9 cellular contexts compared by ENCODE assay signal in the genomic region with DNA sequence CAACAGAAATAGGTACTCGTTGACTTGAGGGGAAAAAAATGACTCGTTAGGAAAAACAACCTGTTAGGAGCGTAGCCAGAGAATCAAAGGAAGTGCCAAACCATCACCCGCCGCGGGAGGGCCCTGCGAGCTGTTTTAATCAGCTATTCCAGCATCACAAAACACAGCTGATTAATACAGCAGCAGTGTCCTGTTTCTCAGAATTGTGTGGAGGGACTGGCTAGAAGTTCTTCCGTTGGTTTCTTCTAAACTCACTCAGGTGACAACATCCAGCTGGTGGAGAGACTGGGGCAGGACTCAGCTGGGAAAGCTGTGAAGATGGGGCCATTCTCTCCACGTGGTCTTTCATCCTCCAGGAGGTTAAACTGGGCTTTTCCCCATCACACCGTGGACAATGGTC. TPM values are rescaled to one million over a fixed set of nuclear protein-coding genes. Genes with fewer than 3 reads are reported as not detected.
DNase-seq lines count a peak whose midpoint lies in the region; ATAC-seq and TF ChIP-seq lines count a peak whose summit lies in the region.
"Had no signal": no experiment of that assay in that cellular context is flagged by ENCODE, and none has a peak within 500 bp of the region (broad histone marks: within the 10 kb centered on the region; RNA-seq: fewer than 3 reads in every experiment).

No MANE protein-coding gene starts in this region.

- no peaks in the 10 kb centered on the region for H4K20me1 ChIP-seq in SK-N-SH (ENCODE audit: insufficient read depth)

- no peak overlapping the region for H3K4me2 ChIP-seq in SK-N-SH

- POLR2A ChIA-PET in SK-N-SH (lab: Yijun Ruan, JAX) = interaction anchor here (0.5 to 0.7 kb wide), 2 partner anchors 20 to 29 kb away, joined by 3 to 5 read pairs; no protein-coding TSS in a partner anchor

- H3K9ac ChIP-seq in SK-N-SH = no peak overlapping the region

- DNase-seq in AG20443 (ENCODE audit: low spot score) (peak; percentile 58), EL (peak; percentile 47), OCI-M1 (lab: John Stamatoyannopoulos, UW) (peak; percentile 44), fibroblast of villous mesenchyme (ENCODE audit: low read depth) (no peak), SK-N-SH (no peak), progenitor cell of endocrine pancreas (ENCODE audit: low spot score, unreplicated experiment) (no peak)
- DNase-seq: activated T-cell treated with anti-CD3 and anti-CD28 coated beads, Interleukin-2, amount 50 U/mL, for 24 hours; DMS79 treated with DMSO at 0.1 percent for 48 hours had no signal

- no peak overlapping the region for H3K4me3 ChIP-seq in fibroblast of villous mesenchyme (ENCODE audit: low read depth, low read length)
- no peak overlapping the region for H3K4me3 ChIP-seq in SK-N-SH (ENCODE audit: low read depth in 2 of 2, low read length in 1 of 2)

- ATAC-seq in HG02970 (IDR thresholded peaks at IDR 0.05; ENCODE audit: low FRiP score, unreplicated experiment) = no peak

- H3K9me3 Mint-ChIP-seq in progenitor cell of endocrine pancreas (ENCODE audit: low read depth) = no peaks in the 10 kb centered on the region
- H3K9me3 Mint-ChIP-seq: activated T-cell treated with anti-CD3 and anti-CD28 coated beads, Interleukin-2, amount 50 U/mL, for 24 hours had no signal

- H2AFZ ChIP-seq in SK-N-SH (ENCODE audit: low read depth) = no peak overlapping the region

- WGBS in SK-N-SH (ENCODE audit: low lambda C conversion rate) = 76% methylated on average over 10 of the region's 10 CpGs

- H3K4me1 ChIP-seq in SK-N-SH (ENCODE audit: control insufficient read depth in 1 of 2, insufficient read depth in 2 of 2, low read depth in 1 of 2, low read length in 1 of 2) = no peaks in the 10 kb centered on the region

- H3K27ac ChIP-seq in SK-N-SH (ENCODE audit: low read depth in 2 of 2, low read length in 1 of 2) = no peak overlapping the region

- H3K79me2 ChIP-seq in SK-N-SH (ENCODE audit: insufficient read depth) = no peaks in the 10 kb centered on the region

- CTCF ChIA-PET in SK-N-SH (lab: Yijun Ruan, JAX) = interaction anchor here (0.7 to 2.3 kb wide), 7 partner anchors 9 to 180 kb away, joined by 3 to 11 read pairs (median 4); no protein-coding TSS in a partner anchor

- no peaks in the 10 kb centered on the region for H3F3A ChIP-seq in SK-N-SH (replicated peaks; ENCODE audit: insufficient read depth)

- no peaks in the 10 kb centered on the region for H3K9me2 ChIP-seq in SK-N-SH

- no peak overlapping the region for H3K27ac Mint-ChIP-seq in progenitor cell of endocrine pancreas
- H3K27ac Mint-ChIP-seq: activated T-cell treated with anti-CD3 and anti-CD28 coated beads, Interleukin-2, amount 50 U/mL, for 24 hours had no signal

- H3K4me1 Mint-ChIP-seq in progenitor cell of endocrine pancreas (ENCODE audit: low read depth) = peaks cover 7% of the 10 kb centered on the region

- peaks cover 13% of the 10 kb centered on the region for H3K27me3 Mint-ChIP-seq in progenitor cell of endocrine pancreas
- H3K27me3 Mint-ChIP-seq: activated T-cell treated with anti-CD3 and anti-CD28 coated beads, Interleukin-2, amount 50 U/mL, for 24 hours had no signal

- H3K36me3 Mint-ChIP-seq in progenitor cell of endocrine pancreas (ENCODE audit: insufficient read depth) = no peaks in the 10 kb centered on the region

- no peak for TF ChIP-seq RAD21 in SK-N-SH (IDR thresholded peaks at IDR 0.05; ENCODE audit: low read length)

- no peaks in the 10 kb centered on the region for H3K36me3 ChIP-seq in SK-N-SH (replicated peaks in 1 of 2; ENCODE audit: control insufficient read depth in 1 of 2, insufficient read depth in 2 of 2, low read length in 1 of 2)

- no peak for TF ChIP-seq EP300 in SK-N-SH (IDR thresholded peaks at IDR 0.05; ENCODE audit: borderline replicate concordance in 1 of 2, low read depth in 1 of 2, low read length in 1 of 2)

- no peaks in the 10 kb centered on the region for H3K27me3 ChIP-seq in SK-N-SH (ENCODE audit: insufficient read depth)

- H3K9me3 ChIP-seq in SK-N-SH = no peaks in the 10 kb centered on the region

- TF ChIP-seq CTCF in fibroblast of villous mesenchyme (IDR thresholded peaks at IDR 0.05; ENCODE audit: insufficient read depth, low read depth, low read length) (peak; percentile 44), SK-N-SH (IDR thresholded peaks at IDR 0.05) (no peak), progenitor cell of endocrine pancreas (IDR thresholded peaks at IDR 0.05; ENCODE audit: unreplicated experiment) (no peak)

- no peak overlapping the region for H3K4me3 Mint-ChIP-seq in progenitor cell of endocrine pancreas (ENCODE audit: low read depth)
- H3K4me3 Mint-ChIP-seq: activated T-cell treated with anti-CD3 and anti-CD28 coated beads, Interleukin-2, amount 50 U/mL, for 24 hours had no signal

TF ChIP-seq in SK-N-SH, 30 proteins besides CTCF, POLR2A, EP300 and RAD21 (continues in another document):
- no peak for TF ChIP-seq NRF1 (IDR thresholded peaks at IDR 0.05; ENCODE audit: low read depth, low read length)
- no peak for TF ChIP-seq GABPA (IDR thresholded peaks at IDR 0.05; ENCODE audit: low read depth)
- TF ChIP-seq TCF12 (IDR thresholded peaks at IDR 0.05) = no peak
- no peak for TF ChIP-seq RXRA (IDR thresholded peaks at IDR 0.05; ENCODE audit: borderline replicate concordance, low read depth)
- no peak for TF ChIP-seq ELF1 (IDR thresholded peaks at IDR 0.05)
- TF ChIP-seq, protein P1, sequence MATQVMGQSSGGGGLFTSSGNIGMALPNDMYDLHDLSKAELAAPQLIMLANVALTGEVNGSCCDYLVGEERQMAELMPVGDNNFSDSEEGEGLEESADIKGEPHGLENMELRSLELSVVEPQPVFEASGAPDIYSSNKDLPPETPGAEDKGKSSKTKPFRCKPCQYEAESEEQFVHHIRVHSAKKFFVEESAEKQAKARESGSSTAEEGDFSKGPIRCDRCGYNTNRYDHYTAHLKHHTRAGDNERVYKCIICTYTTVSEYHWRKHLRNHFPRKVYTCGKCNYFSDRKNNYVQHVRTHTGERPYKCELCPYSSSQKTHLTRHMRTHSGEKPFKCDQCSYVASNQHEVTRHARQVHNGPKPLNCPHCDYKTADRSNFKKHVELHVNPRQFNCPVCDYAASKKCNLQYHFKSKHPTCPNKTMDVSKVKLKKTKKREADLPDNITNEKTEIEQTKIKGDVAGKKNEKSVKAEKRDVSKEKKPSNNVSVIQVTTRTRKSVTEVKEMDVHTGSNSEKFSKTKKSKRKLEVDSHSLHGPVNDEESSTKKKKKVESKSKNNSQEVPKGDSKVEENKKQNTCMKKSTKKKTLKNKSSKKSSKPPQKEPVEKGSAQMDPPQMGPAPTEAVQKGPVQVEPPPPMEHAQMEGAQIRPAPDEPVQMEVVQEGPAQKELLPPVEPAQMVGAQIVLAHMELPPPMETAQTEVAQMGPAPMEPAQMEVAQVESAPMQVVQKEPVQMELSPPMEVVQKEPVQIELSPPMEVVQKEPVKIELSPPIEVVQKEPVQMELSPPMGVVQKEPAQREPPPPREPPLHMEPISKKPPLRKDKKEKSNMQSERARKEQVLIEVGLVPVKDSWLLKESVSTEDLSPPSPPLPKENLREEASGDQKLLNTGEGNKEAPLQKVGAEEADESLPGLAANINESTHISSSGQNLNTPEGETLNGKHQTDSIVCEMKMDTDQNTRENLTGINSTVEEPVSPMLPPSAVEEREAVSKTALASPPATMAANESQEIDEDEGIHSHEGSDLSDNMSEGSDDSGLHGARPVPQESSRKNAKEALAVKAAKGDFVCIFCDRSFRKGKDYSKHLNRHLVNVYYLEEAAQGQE (IDR thresholded peaks at IDR 0.05; ENCODE audit: low read depth, low read length) = no peak
- TF ChIP-seq SMC3 (IDR thresholded peaks at IDR 0.05; ENCODE audit: low read depth, low read length) = no peak
- TF ChIP-seq, protein P2, sequence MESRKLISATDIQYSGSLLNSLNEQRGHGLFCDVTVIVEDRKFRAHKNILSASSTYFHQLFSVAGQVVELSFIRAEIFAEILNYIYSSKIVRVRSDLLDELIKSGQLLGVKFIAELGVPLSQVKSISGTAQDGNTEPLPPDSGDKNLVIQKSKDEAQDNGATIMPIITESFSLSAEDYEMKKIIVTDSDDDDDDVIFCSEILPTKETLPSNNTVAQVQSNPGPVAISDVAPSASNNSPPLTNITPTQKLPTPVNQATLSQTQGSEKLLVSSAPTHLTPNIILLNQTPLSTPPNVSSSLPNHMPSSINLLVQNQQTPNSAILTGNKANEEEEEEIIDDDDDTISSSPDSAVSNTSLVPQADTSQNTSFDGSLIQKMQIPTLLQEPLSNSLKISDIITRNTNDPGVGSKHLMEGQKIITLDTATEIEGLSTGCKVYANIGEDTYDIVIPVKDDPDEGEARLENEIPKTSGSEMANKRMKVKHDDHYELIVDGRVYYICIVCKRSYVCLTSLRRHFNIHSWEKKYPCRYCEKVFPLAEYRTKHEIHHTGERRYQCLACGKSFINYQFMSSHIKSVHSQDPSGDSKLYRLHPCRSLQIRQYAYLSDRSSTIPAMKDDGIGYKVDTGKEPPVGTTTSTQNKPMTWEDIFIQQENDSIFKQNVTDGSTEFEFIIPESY (IDR thresholded peaks at IDR 0.05; ENCODE audit: borderline replicate concordance, low read depth) = no peak
- no peak for TF ChIP-seq TEAD4 (IDR thresholded peaks at IDR 0.05; ENCODE audit: borderline replicate concordance, insufficient read depth)
- no peak for TF ChIP-seq TAF1 (IDR thresholded peaks at IDR 0.05; ENCODE audit: borderline replicate concordance, low read depth, low read length)
- TF ChIP-seq YY1 (IDR thresholded peaks at IDR 0.05; ENCODE audit: low read depth) = no peak
- TF ChIP-seq MEF2A (IDR thresholded peaks at IDR 0.05; ENCODE audit: borderline replicate concordance, low read depth) = no peak
- TF ChIP-seq JUND (IDR thresholded peaks at IDR 0.05) = no peak
- no peak for TF ChIP-seq RCOR1 (IDR thresholded peaks at IDR 0.05; ENCODE audit: low read length)
- no peak for TF ChIP-seq SIN3A (IDR thresholded peaks at IDR 0.05; ENCODE audit: borderline replicate concordance, low read depth, low read length)
- no peak for TF ChIP-seq GATA2 (CRISPR knock-in tag; IDR thresholded peaks at IDR 0.05)
- TF ChIP-seq, protein P3, sequence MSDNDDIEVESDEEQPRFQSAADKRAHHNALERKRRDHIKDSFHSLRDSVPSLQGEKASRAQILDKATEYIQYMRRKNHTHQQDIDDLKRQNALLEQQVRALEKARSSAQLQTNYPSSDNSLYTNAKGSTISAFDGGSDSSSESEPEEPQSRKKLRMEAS (IDR thresholded peaks at IDR 0.05; ENCODE audit: low read depth) = no peak

RNA-seq across cellular contexts. Expression of a gene that starts 28.0 kb away (rescaled TPM):
- 1,631 and 2,555 TPM in 2 replicates for total RNA-seq in fibroblast of villous mesenchyme
- polyA plus RNA-seq in SK-N-SH (2012; rRNA removed) = 2,088 and 3,150 TPM in 2 replicates
- polyA plus RNA-seq in SK-N-SH (2012; cell fraction: cytosol; rRNA removed) = 2,445 and 2,787 TPM in 2 replicates
- 1,331 and 2,502 TPM in 2 replicates for polyA plus RNA-seq in SK-N-SH (2012; cell fraction: nucleus; rRNA removed)
- 1,127 and 1,140 TPM in 2 replicates for total RNA-seq in progenitor cell of endocrine pancreas

RNA-seq across cellular contexts. Expression of a gene that starts 52.3 kb away (rescaled TPM):
- total RNA-seq in fibroblast of villous mesenchyme (not detected in 2 replicates), progenitor cell of endocrine pancreas (not detected in 2 replicates)
- 0.16 TPM in 1 of 2 replicates, not detected in the other for polyA plus RNA-seq in SK-N-SH (2012; rRNA removed)
- 0.04 TPM in 1 of 2 replicates, not detected in the other for polyA plus RNA-seq in SK-N-SH (2012; cell fraction: cytosol; rRNA removed)
- polyA plus RNA-seq in SK-N-SH (2012; cell fraction: nucleus; rRNA removed) = 0.06 and 0.13 TPM in 2 replicates

Comparison
In these comparisons a context has a peak if more than half of its experiments do, and no peak if none do; other contexts are left out.
1. DNase-seq: peak in AG20443 (single experiment), EL (single experiment) and OCI-M1 (single experiment); none in fibroblast of villous mesenchyme (single experiment), SK-N-SH (single experiment) and progenitor cell of endocrine pancreas (single experiment).